In the genomic region with DNA sequence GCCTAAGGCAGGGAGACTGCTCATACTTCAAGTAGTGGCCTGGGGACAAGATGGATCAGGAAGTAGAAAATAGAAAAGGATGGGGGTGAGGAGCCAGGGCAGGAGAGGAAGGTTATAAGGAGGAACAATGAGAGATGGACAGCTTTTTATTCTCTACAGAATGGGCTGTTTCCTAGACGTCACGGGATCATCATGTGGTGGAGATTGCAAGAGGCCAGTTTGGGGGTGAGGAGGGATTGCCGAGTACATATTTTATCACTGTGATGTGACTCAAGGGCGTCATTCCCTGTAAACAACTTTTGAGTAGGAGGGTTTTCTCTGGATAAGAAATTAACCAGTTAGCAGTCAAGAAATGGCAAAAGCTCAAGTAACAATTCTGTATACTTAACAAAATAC, we compare ENCODE assay signal across 1 cellular context.
TF ChIP-seq lines count a peak whose summit lies in the region.

No MANE protein-coding gene starts in this region.

TF ChIP-seq in endothelial cell of umbilical vein, 7 proteins besides CTCF, POLR2A, EP300 and RAD21:
- TF ChIP-seq FOS (IDR thresholded peaks at IDR 0.05; ENCODE audit: borderline replicate concordance, insufficient read depth, low read length) (no peak), POLR2AphosphoS5 (IDR thresholded peaks at IDR 0.05; ENCODE audit: insufficient read depth, low read depth, low read length) (no peak), EZH2 (IDR thresholded peaks at IDR 0.05; ENCODE audit: borderline replicate concordance, low read depth, low read length, severe bottlenecking) (no peak), JUN (IDR thresholded peaks at IDR 0.05; ENCODE audit: borderline replicate concordance, insufficient read depth, insufficient read length, low read depth) (no peak), MYC (IDR thresholded peaks at IDR 0.05; ENCODE audit: low read depth, low read length) (no peak), GATA2 (IDR thresholded peaks at IDR 0.05; ENCODE audit: insufficient read depth, insufficient read length, low read depth, low read length) (no peak)
- TF ChIP-seq, protein P1, sequence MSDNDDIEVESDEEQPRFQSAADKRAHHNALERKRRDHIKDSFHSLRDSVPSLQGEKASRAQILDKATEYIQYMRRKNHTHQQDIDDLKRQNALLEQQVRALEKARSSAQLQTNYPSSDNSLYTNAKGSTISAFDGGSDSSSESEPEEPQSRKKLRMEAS (IDR thresholded peaks at IDR 0.05; ENCODE audit: insufficient read depth, insufficient read length) = no peak
TF ChIP-seq in endothelial cell of umbilical vein: peak in this region for 0.
